19 cellular contexts compared by ENCODE assay signal in genomic region chr11:131561486-131561885, GRCh38.
DNase-seq lines count a peak whose midpoint lies in the region; ATAC-seq and TF ChIP-seq lines count a peak whose summit lies in the region.
"Had no signal": no experiment of that assay in that cellular context is flagged by ENCODE, and none has a peak within 500 bp of the region (broad histone marks: within the 10 kb centered on the region; RNA-seq: fewer than 3 reads in every experiment).

No MANE protein-coding gene starts in this region.

- in situ Hi-C loops in GM23248 (cut with MboI): no loop called here

- H3K9me3 ChIP-seq in GM23248 (ENCODE audit: low read depth): no peaks in the 10 kb centered on the region

- H3F3A ChIP-seq in GM23248 (ENCODE audit: insufficient read depth): no peaks in the 10 kb centered on the region

- 20 to 24% methylated on average over 4 of the region's 4 CpGs for WGBS in GM23248 (ENCODE audit: low coverage in 1 of 2, low lambda C conversion rate in 2 of 2, missing lambda C conversion rate in 2 of 2), 2 experiments

- no peak overlapping the region for H3K9ac ChIP-seq in GM23248
- H3K9ac ChIP-seq: SK-N-SH had no signal

- peaks cover 43% of the 10 kb centered on the region for H3K27me3 ChIP-seq in GM23248 (replicated peaks; ENCODE audit: insufficient read depth)

- H3K4me2 ChIP-seq in GM23248 (ENCODE audit: unreplicated experiment): no peak overlapping the region
- H3K4me2 ChIP-seq: SK-N-SH had no signal

- H3K9me2 ChIP-seq in GM23248 (ENCODE audit: insufficient read depth): no peaks in the 10 kb centered on the region
- H3K9me2 ChIP-seq: SK-N-SH had no signal

- no peaks in the 10 kb centered on the region for H3K36me3 ChIP-seq in GM23248 (ENCODE audit: low read depth)

- no peaks in the 10 kb centered on the region for H3K79me2 ChIP-seq in GM23248 (ENCODE audit: insufficient read depth)

- H3K27ac ChIP-seq in GM23248 (no peak overlapping the region), caudate nucleus (ENCODE audit: low read depth, low read length) (peak overlapping the region; percentile 20), substantia nigra (ENCODE audit: low read depth, low read length, poor library complexity, severe bottlenecking) (peak overlapping the region; percentile 52)

- no peak for TF ChIP-seq CTCF in foreskin fibroblast (IDR thresholded peaks at IDR 0.05; ENCODE audit: low read depth, low read length)

- no peak for ATAC-seq in GM19397 (IDR thresholded peaks at IDR 0.05; ENCODE audit: unreplicated experiment)
- ATAC-seq: Panc1 had no signal

- H3K4me3 ChIP-seq in GM23248 (no peak overlapping the region), foreskin fibroblast (ENCODE audit: low read depth in 1 of 2, low read length in 2 of 2) (no peak overlapping the region)

- peak; percentile 55 for DNase-seq in GM23248
- no peak for DNase-seq in caudate nucleus (lab: John Stamatoyannopoulos, UW)
- DNase-seq in islet precursor cell: peak; percentile 67
- DNase-seq in substantia nigra (lab: John Stamatoyannopoulos, UW): peak in 1 of 49 donors; percentile 24
- no peak for DNase-seq in EL
- DNase-seq in NK-92 treated with Interleukin-12 subunit alpha and Interleukin-12 subunit beta, amount 100 ng/mL, for 24 hours (lab: John Stamatoyannopoulos, UW): no peak
- DNase-seq in foreskin fibroblast: no peak
- DNase-seq: CD4-positive, alpha-beta T cell; DMS53; GOT3; HFFc6; NCI-H1092; NCI-H1694; NCI-H2227 treated with DMSO at 0.1 percent for 48 hours; NCI-H524; Right ventricle myocardium superior; SK-N-SH had no signal

- H3K4me1 ChIP-seq in GM23248 (ENCODE audit: insufficient read depth): no peaks in the 10 kb centered on the region

- no peak overlapping the region for H2AFZ ChIP-seq in GM23248

- H4K20me1 ChIP-seq in GM23248 (ENCODE audit: insufficient read depth): no peaks in the 10 kb centered on the region

Comparison
In these comparisons a context has a peak if more than half of its experiments do, and no peak if none do; other contexts are left out.
1. DNase-seq: peak in GM23248 (single experiment) and islet precursor cell (single experiment); none in caudate nucleus (0 of 61), EL (single experiment), NK-92 treated with Interleukin-12 subunit alpha and Interleukin-12 subunit beta, amount 100 ng/mL, for 24 hours (single experiment) and foreskin fibroblast (0 of 2).